Comparison of ENCODE assay signal across 21 cellular contexts in genomic region chr3:3708769-3709115, GRCh38.
"Had no signal": no experiment of that assay in that cellular context is flagged by ENCODE, and none has a peak within 500 bp of the region (broad histone marks: within the 10 kb centered on the region; RNA-seq: fewer than 3 reads in every experiment).

No MANE protein-coding gene starts in this region.

- H3K27ac ChIP-seq: left ventricle myocardium inferior, thoracic aorta had no signal

- H3K27ac Mint-ChIP-seq: activated CD4-positive, alpha-beta T cell treated with anti-CD3 and anti-CD28 coated beads, Interleukin-2, amount 10 ng/mL, durations not matched to agents 24 days and 14 days; activated CD8-positive, alpha-beta memory T cell treated with anti-CD3 and anti-CD28 coated beads, Interleukin-2, amount 10 ng/mL, durations not matched to agents 7 days and 5 days; activated CD8-positive, alpha-beta T cell treated with anti-CD3 and anti-CD28 coated beads for 36 hours; activated naive CD4-positive, alpha-beta T cell treated with anti-CD3 and anti-CD28 coated beads, Interleukin-2, amount 10 ng/mL, durations not matched to agents 7 days and 5 days; activated naive CD8-positive, alpha-beta T cell treated with anti-CD3 and anti-CD28 coated beads, Interleukin-2, amount 50 U/mL, for 24 hours; brain had no signal

- H3K4me3 Mint-ChIP-seq: activated CD4-positive, alpha-beta T cell treated with anti-CD3 and anti-CD28 coated beads, Interleukin-2, amount 10 ng/mL, durations not matched to agents 24 days and 14 days; activated CD8-positive, alpha-beta memory T cell treated with anti-CD3 and anti-CD28 coated beads, Interleukin-2, amount 10 ng/mL, durations not matched to agents 7 days and 5 days; activated CD8-positive, alpha-beta T cell treated with anti-CD3 and anti-CD28 coated beads for 36 hours; activated naive CD4-positive, alpha-beta T cell treated with anti-CD3 and anti-CD28 coated beads, Interleukin-2, amount 10 ng/mL, durations not matched to agents 7 days and 5 days; activated naive CD8-positive, alpha-beta T cell treated with anti-CD3 and anti-CD28 coated beads, Interleukin-2, amount 50 U/mL, for 24 hours; brain; nephron had no signal

- H3K4me3 ChIP-seq: left ventricle myocardium inferior, thoracic aorta had no signal

- ATAC-seq: activated CD4-positive, CD25-positive, alpha-beta regulatory T cell treated with anti-CD3 and anti-CD28 coated beads, Interleukin-2, amount 50 U/mL, for 24 hours; activated CD8-positive, alpha-beta memory T cell treated with anti-CD3 and anti-CD28 coated beads, Interleukin-2, amount 10 ng/mL, durations not matched to agents 7 days and 5 days; activated CD8-positive, alpha-beta T cell treated with anti-CD3 and anti-CD28 coated beads for 36 hours; activated naive CD8-positive, alpha-beta T cell treated with anti-CD3 and anti-CD28 coated beads, Interleukin-2, amount 50 U/mL, for 24 hours; esophagus mucosa; sciatic nerve had no signal

- H3K9me3 Mint-ChIP-seq: activated CD4-positive, alpha-beta T cell treated with anti-CD3 and anti-CD28 coated beads, Interleukin-2, amount 10 ng/mL, durations not matched to agents 24 days and 14 days; activated CD8-positive, alpha-beta T cell treated with anti-CD3 and anti-CD28 coated beads for 36 hours; activated naive CD4-positive, alpha-beta T cell treated with anti-CD3 and anti-CD28 coated beads, Interleukin-2, amount 10 ng/mL, durations not matched to agents 7 days and 5 days; activated naive CD8-positive, alpha-beta T cell treated with anti-CD3 and anti-CD28 coated beads, Interleukin-2, amount 50 U/mL, for 24 hours; brain; nephron had no signal

- H3K36me3 ChIP-seq: left ventricle myocardium inferior, thoracic aorta had no signal

- H3K9me3 ChIP-seq: left ventricle myocardium inferior, thoracic aorta had no signal

- H3K4me1 Mint-ChIP-seq: activated CD4-positive, alpha-beta T cell treated with anti-CD3 and anti-CD28 coated beads, Interleukin-2, amount 10 ng/mL, durations not matched to agents 24 days and 14 days; activated CD8-positive, alpha-beta memory T cell treated with anti-CD3 and anti-CD28 coated beads, Interleukin-2, amount 10 ng/mL, durations not matched to agents 7 days and 5 days; activated naive CD4-positive, alpha-beta T cell treated with anti-CD3 and anti-CD28 coated beads, Interleukin-2, amount 10 ng/mL, durations not matched to agents 7 days and 5 days; activated naive CD8-positive, alpha-beta T cell treated with anti-CD3 and anti-CD28 coated beads, Interleukin-2, amount 50 U/mL, for 24 hours had no signal

- H3K27me3 Mint-ChIP-seq: activated CD4-positive, alpha-beta T cell treated with anti-CD3 and anti-CD28 coated beads, Interleukin-2, amount 10 ng/mL, durations not matched to agents 24 days and 14 days; activated CD8-positive, alpha-beta memory T cell treated with anti-CD3 and anti-CD28 coated beads, Interleukin-2, amount 10 ng/mL, durations not matched to agents 7 days and 5 days; activated CD8-positive, alpha-beta T cell treated with anti-CD3 and anti-CD28 coated beads for 36 hours; activated naive CD4-positive, alpha-beta T cell treated with anti-CD3 and anti-CD28 coated beads, Interleukin-2, amount 10 ng/mL, durations not matched to agents 7 days and 5 days; activated naive CD8-positive, alpha-beta T cell treated with anti-CD3 and anti-CD28 coated beads, Interleukin-2, amount 50 U/mL, for 24 hours had no signal

- H3K36me3 Mint-ChIP-seq: activated CD8-positive, alpha-beta memory T cell treated with anti-CD3 and anti-CD28 coated beads, Interleukin-2, amount 10 ng/mL, durations not matched to agents 7 days and 5 days; activated naive CD4-positive, alpha-beta T cell treated with anti-CD3 and anti-CD28 coated beads, Interleukin-2, amount 10 ng/mL, durations not matched to agents 7 days and 5 days; brain had no signal

- DNase-seq: activated CD4-positive, alpha-beta T cell treated with anti-CD3 and anti-CD28 coated beads, Interleukin-2, amount 10 ng/mL, durations not matched to agents 24 days and 14 days; activated CD8-positive, alpha-beta memory T cell treated with anti-CD3 and anti-CD28 coated beads, Interleukin-2, amount 10 ng/mL, durations not matched to agents 7 days and 5 days; activated CD8-positive, alpha-beta T cell treated with anti-CD3 and anti-CD28 coated beads for 36 hours; activated effector memory CD4-positive, alpha-beta T cell treated with anti-CD3 and anti-CD28 coated beads, Interleukin-2, amount 50 U/mL, for 16 hours; activated naive CD4-positive, alpha-beta T cell treated with anti-CD3 and anti-CD28 coated beads, Interleukin-2, amount 10 ng/mL, durations not matched to agents 7 days and 5 days; activated naive CD8-positive, alpha-beta T cell treated with anti-CD3 and anti-CD28 coated beads, Interleukin-2, amount 50 U/mL, for 24 hours; activated T-cell treated with anti-CD3 and anti-CD28 coated beads for 4 hours; foreskin melanocyte; kidney glomerular epithelial cell; left ventricle myocardium inferior; nucleus accumbens; small intestine; stimulated activated CD4-positive, alpha-beta T cell treated with anti-CD3 and anti-CD28 coated beads, Interleukin-2, amount 100 ng/mL, for 48 hours; stimulated activated naive CD4-positive, alpha-beta T cell; T-helper 2 cell had no signal
